Comparison of ENCODE assay signal across 1 cellular context in the genomic region with DNA sequence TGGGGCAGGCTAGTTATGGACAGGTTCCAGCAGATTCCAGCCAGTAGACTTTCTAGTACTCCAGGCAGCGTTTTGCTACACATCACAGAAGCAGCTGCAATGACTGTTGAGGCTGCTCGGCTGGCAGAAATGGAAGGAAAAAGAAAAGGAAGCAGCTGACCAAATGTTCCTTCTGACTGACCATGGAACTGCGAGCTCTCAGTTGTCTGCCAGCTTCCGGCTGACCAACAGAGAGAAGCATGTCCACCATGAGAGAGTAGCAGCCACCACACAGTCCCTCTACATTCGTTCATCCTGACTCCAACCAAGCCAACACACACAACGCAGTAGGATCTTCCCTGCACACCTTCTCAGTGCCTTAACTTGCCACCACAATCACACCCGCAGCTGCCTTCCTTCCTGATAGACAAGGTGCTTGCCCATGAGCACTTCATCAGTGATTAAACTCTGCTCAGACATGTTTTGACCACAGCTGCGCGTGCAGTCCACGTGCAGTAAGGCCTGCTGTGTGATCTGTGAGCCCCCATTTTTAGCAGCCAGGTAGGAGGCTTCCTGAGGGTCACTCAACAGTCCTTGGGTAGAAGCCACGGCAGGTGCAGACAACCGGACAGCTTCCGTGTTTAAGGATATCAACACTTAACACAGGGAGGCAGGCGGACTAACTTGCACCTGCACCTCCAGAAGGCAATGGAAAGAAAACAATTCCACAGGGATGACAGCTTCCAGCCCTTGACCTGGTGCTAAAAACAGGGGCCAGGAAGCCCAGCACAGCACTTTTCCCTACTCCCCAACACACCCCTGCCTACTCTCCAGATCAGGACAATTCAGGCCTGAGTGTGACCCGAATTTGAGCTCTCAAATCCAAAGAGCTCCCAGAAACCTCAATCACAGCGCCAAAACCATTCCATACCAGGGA.
TF ChIP-seq lines count a peak whose summit lies in the region.

No MANE protein-coding gene starts in this region.

TF ChIP-seq in K562, 482 proteins besides CTCF, POLR2A, EP300 and RAD21 (continued from another document and continues in another):
- TF ChIP-seq, protein P1, sequence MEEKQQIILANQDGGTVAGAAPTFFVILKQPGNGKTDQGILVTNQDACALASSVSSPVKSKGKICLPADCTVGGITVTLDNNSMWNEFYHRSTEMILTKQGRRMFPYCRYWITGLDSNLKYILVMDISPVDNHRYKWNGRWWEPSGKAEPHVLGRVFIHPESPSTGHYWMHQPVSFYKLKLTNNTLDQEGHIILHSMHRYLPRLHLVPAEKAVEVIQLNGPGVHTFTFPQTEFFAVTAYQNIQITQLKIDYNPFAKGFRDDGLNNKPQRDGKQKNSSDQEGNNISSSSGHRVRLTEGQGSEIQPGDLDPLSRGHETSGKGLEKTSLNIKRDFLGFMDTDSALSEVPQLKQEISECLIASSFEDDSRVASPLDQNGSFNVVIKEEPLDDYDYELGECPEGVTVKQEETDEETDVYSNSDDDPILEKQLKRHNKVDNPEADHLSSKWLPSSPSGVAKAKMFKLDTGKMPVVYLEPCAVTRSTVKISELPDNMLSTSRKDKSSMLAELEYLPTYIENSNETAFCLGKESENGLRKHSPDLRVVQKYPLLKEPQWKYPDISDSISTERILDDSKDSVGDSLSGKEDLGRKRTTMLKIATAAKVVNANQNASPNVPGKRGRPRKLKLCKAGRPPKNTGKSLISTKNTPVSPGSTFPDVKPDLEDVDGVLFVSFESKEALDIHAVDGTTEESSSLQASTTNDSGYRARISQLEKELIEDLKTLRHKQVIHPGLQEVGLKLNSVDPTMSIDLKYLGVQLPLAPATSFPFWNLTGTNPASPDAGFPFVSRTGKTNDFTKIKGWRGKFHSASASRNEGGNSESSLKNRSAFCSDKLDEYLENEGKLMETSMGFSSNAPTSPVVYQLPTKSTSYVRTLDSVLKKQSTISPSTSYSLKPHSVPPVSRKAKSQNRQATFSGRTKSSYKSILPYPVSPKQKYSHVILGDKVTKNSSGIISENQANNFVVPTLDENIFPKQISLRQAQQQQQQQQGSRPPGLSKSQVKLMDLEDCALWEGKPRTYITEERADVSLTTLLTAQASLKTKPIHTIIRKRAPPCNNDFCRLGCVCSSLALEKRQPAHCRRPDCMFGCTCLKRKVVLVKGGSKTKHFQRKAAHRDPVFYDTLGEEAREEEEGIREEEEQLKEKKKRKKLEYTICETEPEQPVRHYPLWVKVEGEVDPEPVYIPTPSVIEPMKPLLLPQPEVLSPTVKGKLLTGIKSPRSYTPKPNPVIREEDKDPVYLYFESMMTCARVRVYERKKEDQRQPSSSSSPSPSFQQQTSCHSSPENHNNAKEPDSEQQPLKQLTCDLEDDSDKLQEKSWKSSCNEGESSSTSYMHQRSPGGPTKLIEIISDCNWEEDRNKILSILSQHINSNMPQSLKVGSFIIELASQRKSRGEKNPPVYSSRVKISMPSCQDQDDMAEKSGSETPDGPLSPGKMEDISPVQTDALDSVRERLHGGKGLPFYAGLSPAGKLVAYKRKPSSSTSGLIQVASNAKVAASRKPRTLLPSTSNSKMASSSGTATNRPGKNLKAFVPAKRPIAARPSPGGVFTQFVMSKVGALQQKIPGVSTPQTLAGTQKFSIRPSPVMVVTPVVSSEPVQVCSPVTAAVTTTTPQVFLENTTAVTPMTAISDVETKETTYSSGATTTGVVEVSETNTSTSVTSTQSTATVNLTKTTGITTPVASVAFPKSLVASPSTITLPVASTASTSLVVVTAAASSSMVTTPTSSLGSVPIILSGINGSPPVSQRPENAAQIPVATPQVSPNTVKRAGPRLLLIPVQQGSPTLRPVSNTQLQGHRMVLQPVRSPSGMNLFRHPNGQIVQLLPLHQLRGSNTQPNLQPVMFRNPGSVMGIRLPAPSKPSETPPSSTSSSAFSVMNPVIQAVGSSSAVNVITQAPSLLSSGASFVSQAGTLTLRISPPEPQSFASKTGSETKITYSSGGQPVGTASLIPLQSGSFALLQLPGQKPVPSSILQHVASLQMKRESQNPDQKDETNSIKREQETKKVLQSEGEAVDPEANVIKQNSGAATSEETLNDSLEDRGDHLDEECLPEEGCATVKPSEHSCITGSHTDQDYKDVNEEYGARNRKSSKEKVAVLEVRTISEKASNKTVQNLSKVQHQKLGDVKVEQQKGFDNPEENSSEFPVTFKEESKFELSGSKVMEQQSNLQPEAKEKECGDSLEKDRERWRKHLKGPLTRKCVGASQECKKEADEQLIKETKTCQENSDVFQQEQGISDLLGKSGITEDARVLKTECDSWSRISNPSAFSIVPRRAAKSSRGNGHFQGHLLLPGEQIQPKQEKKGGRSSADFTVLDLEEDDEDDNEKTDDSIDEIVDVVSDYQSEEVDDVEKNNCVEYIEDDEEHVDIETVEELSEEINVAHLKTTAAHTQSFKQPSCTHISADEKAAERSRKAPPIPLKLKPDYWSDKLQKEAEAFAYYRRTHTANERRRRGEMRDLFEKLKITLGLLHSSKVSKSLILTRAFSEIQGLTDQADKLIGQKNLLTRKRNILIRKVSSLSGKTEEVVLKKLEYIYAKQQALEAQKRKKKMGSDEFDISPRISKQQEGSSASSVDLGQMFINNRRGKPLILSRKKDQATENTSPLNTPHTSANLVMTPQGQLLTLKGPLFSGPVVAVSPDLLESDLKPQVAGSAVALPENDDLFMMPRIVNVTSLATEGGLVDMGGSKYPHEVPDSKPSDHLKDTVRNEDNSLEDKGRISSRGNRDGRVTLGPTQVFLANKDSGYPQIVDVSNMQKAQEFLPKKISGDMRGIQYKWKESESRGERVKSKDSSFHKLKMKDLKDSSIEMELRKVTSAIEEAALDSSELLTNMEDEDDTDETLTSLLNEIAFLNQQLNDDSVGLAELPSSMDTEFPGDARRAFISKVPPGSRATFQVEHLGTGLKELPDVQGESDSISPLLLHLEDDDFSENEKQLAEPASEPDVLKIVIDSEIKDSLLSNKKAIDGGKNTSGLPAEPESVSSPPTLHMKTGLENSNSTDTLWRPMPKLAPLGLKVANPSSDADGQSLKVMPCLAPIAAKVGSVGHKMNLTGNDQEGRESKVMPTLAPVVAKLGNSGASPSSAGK (IDR thresholded peaks at IDR 0.05): peak; percentile 86
- TF ChIP-seq HDGF (IDR thresholded peaks at IDR 0.05) (peak; percentile 64; the same call in 1 of the 2 replicates), NRF1 (conservative IDR thresholded peaks at IDR 0.05 in 1 of 2, IDR thresholded peaks at IDR 0.05 in 1 of 2) (0 out of 4 replicates have a peak, but pooled peaks of 1 of the 2 experiments have one; percentile 18), BCOR (IDR thresholded peaks at IDR 0.05) (peak; percentile 91), LEF1 (IDR thresholded peaks at IDR 0.05) (peak; percentile 44; the same call in 1 of the 2 replicates), TCF7 (IDR thresholded peaks at IDR 0.05; ENCODE audit: borderline replicate concordance) (no peak), ZNF232 (CRISPR knock-in tag; IDR thresholded peaks at IDR 0.05) (0 out of 2 replicates have a peak, but pooled peaks have one; percentile 38), ETV5 (CRISPR knock-in tag; IDR thresholded peaks at IDR 0.05; ENCODE audit: low read depth) (no peak), PCBP1 (IDR thresholded peaks at IDR 0.05; ENCODE audit: low read depth, low read length, poor library complexity, severe bottlenecking) (no peak), CEBPG (CRISPR knock-in tag; IDR thresholded peaks at IDR 0.05) (no peak), CEBPG (tag; conservative IDR thresholded peaks at IDR 0.05 in 1 of 2, IDR thresholded peaks at IDR 0.05 in 1 of 2) (no peak), ZNF184 (CRISPR knock-in tag; IDR thresholded peaks at IDR 0.05) (no peak), RBM15 (IDR thresholded peaks at IDR 0.05; ENCODE audit: insufficient read depth, low read length) (no peak), ZC3H11A (IDR thresholded peaks at IDR 0.05; ENCODE audit: low read depth, low read length) (no peak), ZNF76 (CRISPR knock-in tag; IDR thresholded peaks at IDR 0.05; ENCODE audit: borderline replicate concordance) (no peak), EP400 (IDR thresholded peaks at IDR 0.05) (peak; percentile 14; the same call in 1 of the 2 replicates), SNIP1 (IDR thresholded peaks at IDR 0.05; ENCODE audit: low read depth) (no peak), KLF1 (tag; IDR thresholded peaks at IDR 0.05) (no peak), GABPB1 (CRISPR knock-in tag; IDR thresholded peaks at IDR 0.05) (no peak), ZNF347 (CRISPR knock-in tag; IDR thresholded peaks at IDR 0.05; ENCODE audit: low read depth) (no peak), TEAD4 (IDR thresholded peaks at IDR 0.05; ENCODE audit: low read length) (no peak), TEAD4 (CRISPR knock-in tag; IDR thresholded peaks at IDR 0.05; ENCODE audit: borderline replicate concordance) (no peak), MTA2 (IDR thresholded peaks at IDR 0.05; ENCODE audit: low read depth) (no peak), ZNF217 (CRISPR knock-in tag; IDR thresholded peaks at IDR 0.05) (no peak), COPS2 (conservative IDR thresholded peaks at IDR 0.05) (no peak), ZNF239 (CRISPR knock-in tag; IDR thresholded peaks at IDR 0.05) (peak; percentile 100), ASH1L (IDR thresholded peaks at IDR 0.05; ENCODE audit: borderline replicate concordance, low read depth, partially characterized antibody) (no peak), FOXM1 (IDR thresholded peaks at IDR 0.05; ENCODE audit: low read depth) (no peak), FOXM1 (CRISPR knock-in tag; IDR thresholded peaks at IDR 0.05; ENCODE audit: low read depth) (no peak), KLF13 (tag; IDR thresholded peaks at IDR 0.05; ENCODE audit: borderline replicate concordance, low read depth) (no peak), TCF7L2 (IDR thresholded peaks at IDR 0.05; ENCODE audit: low read depth, low read length) (no peak)
- TF ChIP-seq, protein P2, sequence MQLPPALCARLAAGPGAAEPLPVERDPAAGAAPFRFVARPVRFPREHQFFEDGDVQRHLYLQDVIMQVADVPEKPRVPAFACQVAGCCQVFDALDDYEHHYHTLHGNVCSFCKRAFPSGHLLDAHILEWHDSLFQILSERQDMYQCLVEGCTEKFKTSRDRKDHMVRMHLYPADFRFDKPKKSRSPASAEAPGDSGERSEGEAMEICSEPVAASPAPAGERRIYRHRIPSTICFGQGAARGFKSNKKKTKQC (CRISPR knock-in tag; IDR thresholded peaks at IDR 0.05): peak; percentile 44; the same call in 1 of the 2 replicates
- TF ChIP-seq, protein P3, sequence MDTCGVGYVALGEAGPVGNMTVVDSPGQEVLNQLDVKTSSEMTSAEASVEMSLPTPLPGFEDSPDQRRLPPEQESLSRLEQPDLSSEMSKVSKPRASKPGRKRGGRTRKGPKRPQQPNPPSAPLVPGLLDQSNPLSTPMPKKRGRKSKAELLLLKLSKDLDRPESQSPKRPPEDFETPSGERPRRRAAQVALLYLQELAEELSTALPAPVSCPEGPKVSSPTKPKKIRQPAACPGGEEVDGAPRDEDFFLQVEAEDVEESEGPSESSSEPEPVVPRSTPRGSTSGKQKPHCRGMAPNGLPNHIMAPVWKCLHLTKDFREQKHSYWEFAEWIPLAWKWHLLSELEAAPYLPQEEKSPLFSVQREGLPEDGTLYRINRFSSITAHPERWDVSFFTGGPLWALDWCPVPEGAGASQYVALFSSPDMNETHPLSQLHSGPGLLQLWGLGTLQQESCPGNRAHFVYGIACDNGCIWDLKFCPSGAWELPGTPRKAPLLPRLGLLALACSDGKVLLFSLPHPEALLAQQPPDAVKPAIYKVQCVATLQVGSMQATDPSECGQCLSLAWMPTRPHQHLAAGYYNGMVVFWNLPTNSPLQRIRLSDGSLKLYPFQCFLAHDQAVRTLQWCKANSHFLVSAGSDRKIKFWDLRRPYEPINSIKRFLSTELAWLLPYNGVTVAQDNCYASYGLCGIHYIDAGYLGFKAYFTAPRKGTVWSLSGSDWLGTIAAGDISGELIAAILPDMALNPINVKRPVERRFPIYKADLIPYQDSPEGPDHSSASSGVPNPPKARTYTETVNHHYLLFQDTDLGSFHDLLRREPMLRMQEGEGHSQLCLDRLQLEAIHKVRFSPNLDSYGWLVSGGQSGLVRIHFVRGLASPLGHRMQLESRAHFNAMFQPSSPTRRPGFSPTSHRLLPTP (IDR thresholded peaks at IDR 0.05; ENCODE audit: borderline replicate concordance, extremely low read depth, insufficient read length): no peak
- TF ChIP-seq, protein P4, sequence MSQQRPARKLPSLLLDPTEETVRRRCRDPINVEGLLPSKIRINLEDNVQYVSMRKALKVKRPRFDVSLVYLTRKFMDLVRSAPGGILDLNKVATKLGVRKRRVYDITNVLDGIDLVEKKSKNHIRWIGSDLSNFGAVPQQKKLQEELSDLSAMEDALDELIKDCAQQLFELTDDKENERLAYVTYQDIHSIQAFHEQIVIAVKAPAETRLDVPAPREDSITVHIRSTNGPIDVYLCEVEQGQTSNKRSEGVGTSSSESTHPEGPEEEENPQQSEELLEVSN (IDR thresholded peaks at IDR 0.05; ENCODE audit: borderline replicate concordance in 1 of 2, extremely low read depth in 1 of 2, insufficient read depth in 1 of 2, insufficient read length in 1 of 2, low read depth in 1 of 2, low read length in 1 of 2, poor library complexity in 1 of 2, severe bottlenecking in 1 of 2): peak; percentile 31 to 54
- TF ChIP-seq, protein P5, sequence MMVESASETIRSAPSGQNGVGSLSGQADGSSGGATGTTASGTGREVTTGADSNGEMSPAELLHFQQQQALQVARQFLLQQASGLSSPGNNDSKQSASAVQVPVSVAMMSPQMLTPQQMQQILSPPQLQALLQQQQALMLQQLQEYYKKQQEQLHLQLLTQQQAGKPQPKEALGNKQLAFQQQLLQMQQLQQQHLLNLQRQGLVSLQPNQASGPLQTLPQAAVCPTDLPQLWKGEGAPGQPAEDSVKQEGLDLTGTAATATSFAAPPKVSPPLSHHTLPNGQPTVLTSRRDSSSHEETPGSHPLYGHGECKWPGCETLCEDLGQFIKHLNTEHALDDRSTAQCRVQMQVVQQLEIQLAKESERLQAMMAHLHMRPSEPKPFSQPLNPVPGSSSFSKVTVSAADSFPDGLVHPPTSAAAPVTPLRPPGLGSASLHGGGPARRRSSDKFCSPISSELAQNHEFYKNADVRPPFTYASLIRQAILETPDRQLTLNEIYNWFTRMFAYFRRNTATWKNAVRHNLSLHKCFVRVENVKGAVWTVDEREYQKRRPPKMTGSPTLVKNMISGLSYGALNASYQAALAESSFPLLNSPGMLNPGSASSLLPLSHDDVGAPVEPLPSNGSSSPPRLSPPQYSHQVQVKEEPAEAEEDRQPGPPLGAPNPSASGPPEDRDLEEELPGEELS (CRISPR knock-in tag; IDR thresholded peaks at IDR 0.05; ENCODE audit: borderline replicate concordance): 0 out of 2 replicates have a peak, but pooled peaks have one; percentile 47
- TF ChIP-seq, protein P6, sequence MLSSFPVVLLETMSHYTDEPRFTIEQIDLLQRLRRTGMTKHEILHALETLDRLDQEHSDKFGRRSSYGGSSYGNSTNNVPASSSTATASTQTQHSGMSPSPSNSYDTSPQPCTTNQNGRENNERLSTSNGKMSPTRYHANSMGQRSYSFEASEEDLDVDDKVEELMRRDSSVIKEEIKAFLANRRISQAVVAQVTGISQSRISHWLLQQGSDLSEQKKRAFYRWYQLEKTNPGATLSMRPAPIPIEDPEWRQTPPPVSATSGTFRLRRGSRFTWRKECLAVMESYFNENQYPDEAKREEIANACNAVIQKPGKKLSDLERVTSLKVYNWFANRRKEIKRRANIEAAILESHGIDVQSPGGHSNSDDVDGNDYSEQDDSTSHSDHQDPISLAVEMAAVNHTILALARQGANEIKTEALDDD (IDR thresholded peaks at IDR 0.05): no peak
